1 cellular context compared by ENCODE assay signal in genomic region chr18:33578371-33579146, GRCh38.
TF ChIP-seq lines count a peak whose summit lies in the region.

No MANE protein-coding gene starts in this region.

TF ChIP-seq in HEK293, 187 proteins besides CTCF, POLR2A, EP300 and RAD21 (continued from another document):
- TF ChIP-seq ZNF549 (tag by site-specific recombination; IDR thresholded peaks at IDR 0.05) (no peak), ZNF140 (tag by site-specific recombination; IDR thresholded peaks at IDR 0.05) (peak; percentile 36; the same call in 1 of the 2 replicates), ZNF629 (tag by site-specific recombination; IDR thresholded peaks at IDR 0.05) (no peak), HOXA7 (CRISPR knock-in tag; IDR thresholded peaks at IDR 0.05; ENCODE audit: borderline replicate concordance) (no peak), ZNF148 (tag by site-specific recombination; IDR thresholded peaks at IDR 0.05; ENCODE audit: borderline replicate concordance) (no peak), BCL11A (tag by site-specific recombination; IDR thresholded peaks at IDR 0.05; ENCODE audit: low read depth) (no peak), KLF8 (tag by site-specific recombination; IDR thresholded peaks at IDR 0.05) (no peak), SP7 (tag by site-specific recombination; IDR thresholded peaks at IDR 0.05) (no peak), ZNF175 (tag by site-specific recombination; IDR thresholded peaks at IDR 0.05) (no peak), ZNF362 (tag by site-specific recombination; IDR thresholded peaks at IDR 0.05) (no peak), GLIS1 (tag by site-specific recombination; IDR thresholded peaks at IDR 0.05) (no peak), ZNF449 (tag by site-specific recombination; IDR thresholded peaks at IDR 0.05) (no peak), ZNF501 (tag by site-specific recombination; IDR thresholded peaks at IDR 0.05) (no peak), ZNF645 (tag by site-specific recombination; IDR thresholded peaks at IDR 0.05) (no peak), ZNF580 (tag by site-specific recombination; IDR thresholded peaks at IDR 0.05) (no peak), ZNF768 (tag by site-specific recombination; IDR thresholded peaks at IDR 0.05) (no peak), TRIM28 (IDR thresholded peaks at IDR 0.05; ENCODE audit: borderline replicate concordance, low read length) (no peak), ZNF423 (tag by site-specific recombination; IDR thresholded peaks at IDR 0.05) (no peak), GLIS2 (tag by site-specific recombination; IDR thresholded peaks at IDR 0.05) (peak; percentile 57)
